In genomic region chr20:49519212-49519712, GRCh38 we compare ENCODE assay signal across 25 cellular contexts. TPM values are rescaled to one million over a fixed set of nuclear protein-coding genes. Genes with fewer than 3 reads are reported as not detected.
"Had no signal": no experiment of that assay in that cellular context is flagged by ENCODE, and none has a peak within 500 bp of the region (broad histone marks: within the 10 kb centered on the region; RNA-seq: fewer than 3 reads in every experiment).

No MANE protein-coding gene starts in this region.

- ATAC-seq: activated CD4-positive, alpha-beta T cell treated with anti-CD3 and anti-CD28 coated beads for 36 hours; activated CD8-positive, alpha-beta T cell treated with anti-CD3 and anti-CD28 coated beads, Interleukin-2, amount 10 ng/mL, durations not matched to agents 7 days and 5 days; heart right ventricle; T-helper 17 cell had no signal

- H3K4me1 Mint-ChIP-seq: activated CD4-positive, alpha-beta T cell treated with anti-CD3 and anti-CD28 coated beads for 36 hours; activated naive CD8-positive, alpha-beta T cell treated with anti-CD3 and anti-CD28 coated beads for 36 hours had no signal

- DNase-seq: activated CD4-positive, alpha-beta T cell treated with anti-CD3 and anti-CD28 coated beads for 36 hours; activated CD4-positive, CD25-positive, alpha-beta regulatory T cell; activated CD8-positive, alpha-beta memory T cell treated with anti-CD3 and anti-CD28 coated beads, Interleukin-2, amount 10 ng/mL, durations not matched to agents 7 days and 5 days; activated CD8-positive, alpha-beta T cell treated with anti-CD3 and anti-CD28 coated beads, Interleukin-2, amount 10 ng/mL, durations not matched to agents 7 days and 5 days; activated naive CD4-positive, alpha-beta T cell; activated naive CD8-positive, alpha-beta T cell treated with anti-CD3 and anti-CD28 coated beads for 36 hours; activated T-cell treated with anti-CD3 and anti-CD28 coated beads, Interleukin-2, amount 50 U/mL, for 48 hours; adrenal gland; brain microvascular endothelial cell; cortex of kidney; effector memory CD8-positive, alpha-beta T cell; foreskin fibroblast; heart right ventricle; midbrain; naive thymus-derived CD4-positive, alpha-beta T cell; nucleus accumbens; spleen; stimulated activated naive CD4-positive, alpha-beta T cell treated with Interleukin-2 at 50 U/mL for 16 hours; T-helper 17 cell; trophoblast cell had no signal

- H3K4me1 ChIP-seq: adrenal gland, heart right ventricle, right atrium auricular region, spleen had no signal

- H3K4me3 ChIP-seq: adrenal gland, heart right ventricle, right atrium auricular region, spleen had no signal

- H3K36me3 ChIP-seq: adrenal gland, brain microvascular endothelial cell, spleen had no signal

- H3K36me3 Mint-ChIP-seq: activated naive CD8-positive, alpha-beta T cell treated with anti-CD3 and anti-CD28 coated beads for 36 hours had no signal

- H3K27ac ChIP-seq: adrenal gland, brain microvascular endothelial cell, heart right ventricle, right atrium auricular region, spleen had no signal

- H3K4me3 Mint-ChIP-seq: activated CD4-positive, alpha-beta T cell treated with anti-CD3 and anti-CD28 coated beads for 36 hours; activated CD8-positive, alpha-beta memory T cell treated with anti-CD3 and anti-CD28 coated beads, Interleukin-2, amount 10 ng/mL, durations not matched to agents 7 days and 5 days; activated CD8-positive, alpha-beta T cell treated with anti-CD3 and anti-CD28 coated beads, Interleukin-2, amount 10 ng/mL, durations not matched to agents 7 days and 5 days; activated naive CD8-positive, alpha-beta T cell treated with anti-CD3 and anti-CD28 coated beads for 36 hours; naive thymus-derived CD4-positive, alpha-beta T cell; T-helper 17 cell had no signal

- H3K9me3 ChIP-seq: adrenal gland, heart right ventricle, right atrium auricular region had no signal

- H3K9me3 Mint-ChIP-seq: effector memory CD8-positive, alpha-beta T cell had no signal

- H3K27ac Mint-ChIP-seq: activated CD4-positive, alpha-beta T cell treated with anti-CD3 and anti-CD28 coated beads for 36 hours; activated CD8-positive, alpha-beta memory T cell treated with anti-CD3 and anti-CD28 coated beads, Interleukin-2, amount 10 ng/mL, durations not matched to agents 7 days and 5 days; activated CD8-positive, alpha-beta T cell treated with anti-CD3 and anti-CD28 coated beads, Interleukin-2, amount 10 ng/mL, durations not matched to agents 7 days and 5 days; activated naive CD8-positive, alpha-beta T cell treated with anti-CD3 and anti-CD28 coated beads for 36 hours; activated T-helper 2 cell treated with anti-CD3 and anti-CD28 coated beads, Interferon-gamma antibody, Interleukin-2, Interleukin-4, amounts not matched to agents 10 μg/mL and 5 μg/mL and 100 μg/mL, durations not matched to agents 14 hours and 24 hours and 36 hours; naive thymus-derived CD4-positive, alpha-beta T cell; T-helper 17 cell had no signal

- H3K27me3 ChIP-seq: adrenal gland, brain microvascular endothelial cell, right atrium auricular region had no signal

RNA-seq across cellular contexts. Expression of gene KCNB1, which starts 36.8 kb away (rescaled TPM):
- total RNA-seq: activated CD4-positive, alpha-beta T cell treated with anti-CD3 and anti-CD28 coated beads for 36 hours; activated CD8-positive, alpha-beta T cell treated with anti-CD3 and anti-CD28 coated beads, Interleukin-2, amount 10 ng/mL, durations not matched to agents 7 days and 5 days; activated naive CD8-positive, alpha-beta T cell treated with anti-CD3 and anti-CD28 coated beads for 36 hours; endothelial cell of umbilical vein; glomerular endothelial cell; kidney epithelial cell had no signal
- polyA plus RNA-seq: endothelial cell of umbilical vein; naive thymus-derived CD4-positive, alpha-beta T cell had no signal

RNA-seq across cellular contexts. Expression of gene PTGIS, which starts 48.7 kb away (rescaled TPM):
- total RNA-seq: T-helper 17 cell had no signal
- polyA plus RNA-seq: naive thymus-derived CD4-positive, alpha-beta T cell had no signal
